ENCODE assay signal across 8 cellular contexts in genomic region chr1:110746644-110747259, GRCh38.
DNase-seq lines count a peak whose midpoint lies in the region; ATAC-seq and TF ChIP-seq lines count a peak whose summit lies in the region.

No MANE protein-coding gene starts in this region.

- H3K27me3 Mint-ChIP-seq in progenitor cell of endocrine pancreas, result peaks cover 23% of the 10 kb centered on the region

- no peak overlapping the region for H3K4me3 ChIP-seq in Jurkat, Clone E6-1 (ENCODE audit: low read length)
- no peak overlapping the region for H3K4me3 ChIP-seq in epithelial cell of esophagus (ENCODE audit: low read length)

- no peak overlapping the region for H3K4me3 Mint-ChIP-seq in progenitor cell of endocrine pancreas (ENCODE audit: low read depth)

- ATAC-seq in GM19328 (IDR thresholded peaks at IDR 0.05; ENCODE audit: unreplicated experiment), result no peak
- no peak for ATAC-seq in HG03521 (IDR thresholded peaks at IDR 0.05; ENCODE audit: unreplicated experiment)

- H3K27ac Mint-ChIP-seq in progenitor cell of endocrine pancreas, result no peak overlapping the region

- H3K9me3 Mint-ChIP-seq in progenitor cell of endocrine pancreas (ENCODE audit: low read depth), result no peaks in the 10 kb centered on the region

- no peaks in the 10 kb centered on the region for H3K4me1 Mint-ChIP-seq in progenitor cell of endocrine pancreas (ENCODE audit: low read depth)

- peak; percentile 58 for DNase-seq in AG20443 (ENCODE audit: low spot score)
- DNase-seq in Jurkat, Clone E6-1 (ENCODE audit: low read depth, low spot score), result peak; percentile 54
- DNase-seq in activated CD4-positive, alpha-beta T cell treated with anti-CD3 and anti-CD28 coated beads, Interleukin-2, amount 50 U/mL, for 4 hours, result peak; percentile 33 to 35
- DNase-seq in epithelial cell of esophagus (ENCODE audit: low read depth), result peak; percentile 65
- peak; percentile 60 for DNase-seq in progenitor cell of endocrine pancreas (ENCODE audit: low spot score, unreplicated experiment)
- no peak for DNase-seq in NCI-H2196 (lab: John Stamatoyannopoulos, UW; ENCODE audit: unreplicated experiment)

- TF ChIP-seq CTCF in epithelial cell of esophagus (IDR thresholded peaks at IDR 0.05; ENCODE audit: insufficient read depth, low read depth, low read length, missing control alignments), result no peak
- TF ChIP-seq CTCF in progenitor cell of endocrine pancreas (IDR thresholded peaks at IDR 0.05; ENCODE audit: unreplicated experiment), result no peak

- no peaks in the 10 kb centered on the region for H3K36me3 Mint-ChIP-seq in progenitor cell of endocrine pancreas (ENCODE audit: insufficient read depth)
